ENCODE assay signal across 29 cellular contexts in genomic region chr3:171616798-171617197, GRCh38.
"Had no signal": no experiment of that assay in that cellular context is flagged by ENCODE, and none has a peak within 500 bp of the region (broad histone marks: within the 10 kb centered on the region; RNA-seq: fewer than 3 reads in every experiment).

No MANE protein-coding gene starts in this region.

- H3K36me3 Mint-ChIP-seq: naive thymus-derived CD4-positive, alpha-beta T cell; stimulated activated effector memory CD8-positive, alpha-beta T cell treated with anti-CD3 and anti-CD28 coated beads, Interleukin-12 subunit alpha, Interleukin-12 subunit beta, amount 100 ng/mL, for 72 hours had no signal

- H3K27ac ChIP-seq: dorsolateral prefrontal cortex, esophagus muscularis mucosa, foreskin keratinocyte, heart right ventricle, left lung, parathyroid adenoma, prostate gland, right atrium auricular region, sigmoid colon, stomach, thyroid gland had no signal

- ATAC-seq: foreskin keratinocyte; heart right ventricle; left cardiac atrium; left lung; naive thymus-derived CD4-positive, alpha-beta T cell; stimulated activated effector memory CD8-positive, alpha-beta T cell treated with anti-CD3 and anti-CD28 coated beads, Interleukin-12 subunit alpha, Interleukin-12 subunit beta, amount 100 ng/mL, for 72 hours had no signal

- H3K4me1 ChIP-seq: esophagus muscularis mucosa, foreskin keratinocyte, left lung, parathyroid adenoma, prostate gland, sigmoid colon, stomach, thyroid gland had no signal

- H3K9me3 ChIP-seq: esophagus muscularis mucosa, left lung, prostate gland, right atrium auricular region, sigmoid colon, stomach, thyroid gland had no signal

- H3K79me2 ChIP-seq: parathyroid adenoma had no signal

- H3K4me3 Mint-ChIP-seq: endodermal cell; naive thymus-derived CD4-positive, alpha-beta T cell; nephron progenitor cell; stimulated activated effector memory CD8-positive, alpha-beta T cell treated with anti-CD3 and anti-CD28 coated beads, Interleukin-12 subunit alpha, Interleukin-12 subunit beta, amount 100 ng/mL, for 72 hours had no signal

- H3K9me3 Mint-ChIP-seq: naive thymus-derived CD4-positive, alpha-beta T cell; stimulated activated effector memory CD8-positive, alpha-beta T cell treated with anti-CD3 and anti-CD28 coated beads, Interleukin-12 subunit alpha, Interleukin-12 subunit beta, amount 100 ng/mL, for 72 hours had no signal

- H3K4me1 Mint-ChIP-seq: naive thymus-derived CD4-positive, alpha-beta T cell; stimulated activated effector memory CD8-positive, alpha-beta T cell treated with anti-CD3 and anti-CD28 coated beads, Interleukin-12 subunit alpha, Interleukin-12 subunit beta, amount 100 ng/mL, for 72 hours had no signal

- H3K4me3 ChIP-seq: dorsolateral prefrontal cortex, esophagus muscularis mucosa, heart right ventricle, left lung, prostate gland, right atrium auricular region, sigmoid colon, stomach, thyroid gland had no signal

- H3K27me3 ChIP-seq: dorsolateral prefrontal cortex, esophagus muscularis mucosa, foreskin keratinocyte, heart right ventricle, left lung, right atrium auricular region, sigmoid colon, stomach, thyroid gland had no signal

- DNase-seq: dorsolateral prefrontal cortex; effector CD8-positive, alpha-beta T cell; endodermal cell; foreskin keratinocyte; glutamatergic neuron; heart right ventricle; hippocampal formation; left cardiac atrium; left lung; mesenchymal stem cell; midbrain; naive thymus-derived CD4-positive, alpha-beta T cell; nephron progenitor cell; occipital lobe; sigmoid colon; stimulated activated CD4-positive, alpha-beta T cell treated with anti-CD3 and anti-CD28 coated beads, Interleukin-2, amount 100 ng/mL, for 24 hours; stimulated activated CD4-positive, alpha-beta T cell treated with anti-CD3 and anti-CD28 coated beads, Interleukin-4, amount 100 ng/mL, for 24 hours; stimulated activated naive CD4-positive, alpha-beta T cell treated with Interleukin-2 at 50 U/mL for 16 hours; stomach; thyroid gland; trophoblast cell had no signal

- FAIRE-seq: colon, endothelial cell of umbilical vein, islet of Langerhans had no signal

- H2AFZ ChIP-seq: parathyroid adenoma had no signal

- H3K36me3 ChIP-seq: prostate gland, thyroid gland had no signal

- H3K27ac Mint-ChIP-seq: endodermal cell; naive thymus-derived CD4-positive, alpha-beta T cell; nephron progenitor cell; stimulated activated effector memory CD8-positive, alpha-beta T cell treated with anti-CD3 and anti-CD28 coated beads, Interleukin-12 subunit alpha, Interleukin-12 subunit beta, amount 100 ng/mL, for 72 hours had no signal

- H3K9ac ChIP-seq: parathyroid adenoma had no signal
